Comparison of ENCODE assay signal across 19 cellular contexts in the genomic region with DNA sequence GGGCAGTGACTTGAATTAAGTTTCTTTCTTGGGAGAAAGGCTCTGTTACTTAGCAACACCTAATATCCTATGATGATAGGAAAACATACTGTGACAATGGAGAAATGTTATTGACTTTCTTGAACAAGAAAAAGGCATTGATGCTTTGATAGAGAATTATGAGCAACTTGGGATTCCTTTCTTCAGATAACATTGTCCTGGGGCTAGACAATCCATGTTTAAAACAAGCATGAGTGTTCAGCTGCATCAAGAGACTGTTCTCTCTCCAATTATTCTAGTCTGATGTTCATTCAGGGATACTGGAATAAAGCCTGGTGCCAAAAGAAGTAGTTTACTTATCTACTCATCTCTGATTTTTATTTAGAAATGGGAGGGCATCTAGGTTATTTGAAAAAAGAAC.
DNase-seq lines count a peak whose midpoint lies in the region; ATAC-seq, FAIRE-seq and TF ChIP-seq lines count a peak whose summit lies in the region.
"Had no signal": no experiment of that assay in that cellular context is flagged by ENCODE, and none has a peak within 500 bp of the region (broad histone marks: within the 10 kb centered on the region; RNA-seq: fewer than 3 reads in every experiment).

No MANE protein-coding gene starts in this region.

- peaks cover 28 to 33% of the 10 kb centered on the region in 2 experiments for H3K4me1 Mint-ChIP-seq in H9
- peaks cover 17% of the 10 kb centered on the region for H3K4me1 Mint-ChIP-seq in progenitor cell of endocrine pancreas (ENCODE audit: low read depth)

- no peak overlapping the region for H3K18ac ChIP-seq in H9 (ENCODE audit: insufficient read length, low read depth, low read length)

- H3K9me3 Mint-ChIP-seq in H9 = no peaks in the 10 kb centered on the region
- H3K9me3 Mint-ChIP-seq in progenitor cell of endocrine pancreas (ENCODE audit: low read depth) = no peaks in the 10 kb centered on the region
- H3K9me3 Mint-ChIP-seq: T-helper 1 cell treated with Interleukin-12 subunit alpha and Interleukin-12 subunit beta and Interleukin-4 antibody, amounts not matched to agents 30 μg/mL and 1 μg/mL, for 36 hours had no signal

- no peak overlapping the region for H2BK12ac ChIP-seq in H9 (ENCODE audit: insufficient read length, low read depth, low read length)

- H3K4me3 Mint-ChIP-seq in H9 = no peak overlapping the region
- no peak overlapping the region for H3K4me3 Mint-ChIP-seq in progenitor cell of endocrine pancreas (ENCODE audit: low read depth)
- H3K4me3 Mint-ChIP-seq: T-helper 1 cell treated with Interleukin-12 subunit alpha and Interleukin-12 subunit beta and Interleukin-4 antibody, amounts not matched to agents 30 μg/mL and 1 μg/mL, for 36 hours had no signal

- no peaks in the 10 kb centered on the region for H3K79me1 ChIP-seq in H9 (ENCODE audit: insufficient read depth, low read depth, low read length, poor library complexity, severe bottlenecking)

- no peak overlapping the region for H4K91ac ChIP-seq in H9 (ENCODE audit: insufficient read length, low read depth, low read length)

- H3K23ac ChIP-seq in H9 (ENCODE audit: insufficient read length, low read depth, low read length) = no peak overlapping the region

- no peaks in the 10 kb centered on the region for H3K9me3 ChIP-seq in H9 (ENCODE audit: control insufficient read depth, low read depth, low read length)
- H3K9me3 ChIP-seq: BE2C, MG63, Peyer's patch had no signal

- TF ChIP-seq CTCF in D721Med (IDR thresholded peaks at IDR 0.05; ENCODE audit: insufficient read depth, missing control alignments) (no peak), H9 (conservative IDR thresholded peaks at IDR 0.05) (no peak), progenitor cell of endocrine pancreas (IDR thresholded peaks at IDR 0.05; ENCODE audit: unreplicated experiment) (no peak)

- no peak overlapping the region for H3K27ac ChIP-seq in H9 (ENCODE audit: insufficient read length, low read depth, low read length)
- H3K27ac ChIP-seq: Peyer's patch had no signal

- peak overlapping the region; percentile 61 for H3T11ph ChIP-seq in H9 (ENCODE audit: low read length)

- no peak overlapping the region for H2BK5ac ChIP-seq in H9 (ENCODE audit: insufficient read length, low read length)

- H3K27me3 Mint-ChIP-seq in H9 (ENCODE audit: low read depth) = no peaks in the 10 kb centered on the region
- H3K27me3 Mint-ChIP-seq in progenitor cell of endocrine pancreas = no peaks in the 10 kb centered on the region

- H2BK20ac ChIP-seq in H9 (ENCODE audit: low read depth, low read length, poor library complexity, severe bottlenecking) = no peak overlapping the region

- no peak overlapping the region for H2BK120ac ChIP-seq in H9 (ENCODE audit: low read depth, low read length, poor library complexity, severe bottlenecking)

- no peak for ATAC-seq in HG03442 (IDR thresholded peaks at IDR 0.05; ENCODE audit: unreplicated experiment)
- ATAC-seq: HepG2 had no signal

- H3K4me1 ChIP-seq in H9 (ENCODE audit: insufficient read depth, low read length) = no peaks in the 10 kb centered on the region; the same call in 1 of the 2 replicates
- H3K4me1 ChIP-seq: BE2C, Peyer's patch had no signal

- H3K27ac Mint-ChIP-seq in H9 (no peak overlapping the region), progenitor cell of endocrine pancreas (peak overlapping the region; percentile 74)
- H3K27ac Mint-ChIP-seq: T-helper 1 cell treated with Interleukin-12 subunit alpha and Interleukin-12 subunit beta and Interleukin-4 antibody, amounts not matched to agents 30 μg/mL and 1 μg/mL, for 36 hours had no signal

- H3K27me3 ChIP-seq in H9 (ENCODE audit: insufficient read depth, low read length) = no peaks in the 10 kb centered on the region
- H3K27me3 ChIP-seq: BE2C, MG63, Peyer's patch had no signal

- peak; percentile 16 for FAIRE-seq in D721Med (lab: Jason Lieb, UNC)
- FAIRE-seq: HepG2, K562 had no signal

- H3K36me3 Mint-ChIP-seq in H9 (ENCODE audit: insufficient read depth in 1 of 3, low read depth in 3 of 3) = peaks cover 0 to 2% (median 0%) of the 10 kb centered on the region in 3 experiments; a peak in 1 of 7 replicates
- H3K36me3 Mint-ChIP-seq in progenitor cell of endocrine pancreas (ENCODE audit: insufficient read depth) = peaks cover 2% of the 10 kb centered on the region

- H2AK5ac ChIP-seq in H9 (ENCODE audit: insufficient read length, low read length) = no peak overlapping the region

- no peaks in the 10 kb centered on the region for H3K23me2 ChIP-seq in H9 (ENCODE audit: insufficient read length, low read depth, low read length, poor library complexity, severe bottlenecking)

- H3K4me2 ChIP-seq in H9 (ENCODE audit: insufficient read depth, insufficient read length, low read length) = no peak overlapping the region

- in situ Hi-C loops in SK-MEL-5 (cut with HindIII; ENCODE audit: low pct_unique_long_range_greater_than_20kb, low sequenced_read_pairs) = no loop called here

- no peaks in the 10 kb centered on the region for H3K79me2 ChIP-seq in H9 (ENCODE audit: insufficient read depth, low read length)

- no peak overlapping the region for H2BK15ac ChIP-seq in H9 (ENCODE audit: low read depth, low read length)

- H3K9ac ChIP-seq in H9 (ENCODE audit: extremely low read depth, insufficient read length, low read length) = no peak overlapping the region

- H4K20me1 ChIP-seq in H9 (ENCODE audit: control insufficient read depth, insufficient read depth, insufficient read length) = no peaks in the 10 kb centered on the region

- H4K5ac ChIP-seq in H9 (ENCODE audit: insufficient read length, low read depth, low read length) = no peak overlapping the region

- H3K14ac ChIP-seq in H9 (ENCODE audit: insufficient read depth, low read length) = no peak overlapping the region

- no peak for DNase-seq in D721Med (ENCODE audit: insufficient read length, low spot score)
- no peak for DNase-seq in H9
- peak; percentile 30 for DNase-seq in SK-MEL-5 (ENCODE audit: low read depth, low spot score)
- no peak for DNase-seq in progenitor cell of endocrine pancreas (ENCODE audit: low spot score, unreplicated experiment)
- no peak for DNase-seq in central memory CD4-positive, alpha-beta T cell
- no peak for DNase-seq in epidermal melanocyte (ENCODE audit: insufficient read length, low spot score)
- DNase-seq: BE2C, DMS79, H7, MG63, NCI-H1694, NCI-H2081 treated with DMSO at 0.1 percent for 48 hours, NCI-H510A treated with DMSO at 0.1 percent for 48 hours, NCI-H774, Peyer's patch had no signal

- no peak overlapping the region for H3K56ac ChIP-seq in H9 (ENCODE audit: insufficient read length, low read depth, low read length)

- H4K8ac ChIP-seq in H9 (replicated peaks; ENCODE audit: insufficient read length, low read depth, low read length) = no peak overlapping the region

- H3K4ac ChIP-seq in H9 (ENCODE audit: low read depth, low read length) = no peak overlapping the region

- no peak overlapping the region for H2AFZ ChIP-seq in H9 (ENCODE audit: low read length)
